ENCODE assay signal across 38 cellular contexts in the genomic region with DNA sequence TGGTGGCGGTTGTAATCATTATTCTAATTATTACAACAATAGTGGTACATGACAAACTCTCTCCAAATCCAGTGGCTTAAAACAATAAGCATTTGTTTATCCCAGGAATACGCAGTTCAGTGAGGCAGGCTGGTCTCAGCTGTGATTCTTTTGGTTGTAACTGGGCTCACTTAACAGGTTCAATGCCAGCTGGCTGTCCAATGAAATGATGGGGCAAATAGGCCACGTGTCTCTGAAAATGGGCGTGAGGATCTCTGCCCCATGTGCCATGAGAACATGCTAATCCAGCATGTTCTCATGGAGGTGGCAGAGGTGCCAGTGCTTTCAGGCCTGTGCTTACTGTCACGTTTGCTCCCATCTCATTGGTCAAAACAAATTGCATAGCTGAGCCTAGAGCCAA.
"Had no signal": no experiment of that assay in that cellular context is flagged by ENCODE, and none has a peak within 500 bp of the region (broad histone marks: within the 10 kb centered on the region; RNA-seq: fewer than 3 reads in every experiment).

No MANE protein-coding gene starts in this region.

- H3K27ac Mint-ChIP-seq: activated B cell treated with CpG ODN at 0.5 μM for 24 hours; activated CD4-positive, alpha-beta memory T cell treated with anti-CD3 and anti-CD28 coated beads for 36 hours; activated CD4-positive, alpha-beta T cell treated with anti-CD3 and anti-CD28 coated beads, Interleukin-2, amount 10 ng/mL, durations not matched to agents 24 days and 14 days; activated CD8-positive, alpha-beta memory T cell treated with anti-CD3 and anti-CD28 coated beads, Interleukin-2, amount 10 ng/mL, durations not matched to agents 7 days and 5 days; activated CD8-positive, alpha-beta T cell treated with anti-CD3 and anti-CD28 coated beads, Interleukin-2, amount 10 ng/mL, durations not matched to agents 7 days and 5 days; activated naive CD4-positive, alpha-beta T cell treated with anti-CD3 and anti-CD28 coated beads for 36 hours; activated naive CD4-positive, alpha-beta T cell treated with anti-CD3 and anti-CD28 coated beads, Interleukin-2, amount 50 U/mL, for 72 hours; activated naive CD8-positive, alpha-beta T cell treated with anti-CD3 and anti-CD28 coated beads for 36 hours; activated T-cell treated with anti-CD3 and anti-CD28 coated beads, Interleukin-2, amount 50 U/mL, for 24 hours; activated T-helper 17 cell treated with anti-CD3 and anti-CD28 coated beads, Interleukin-2, amount 50 U/mL, for 72 hours; T-helper 1 cell treated with Interleukin-12 subunit alpha and Interleukin-12 subunit beta and Interleukin-4 antibody, amounts not matched to agents 30 μg/mL and 1 μg/mL, for 36 hours; T-helper 2 cell treated with Interferon-gamma antibody and Interleukin-4, amounts not matched to agents 5 μg/mL and 100 μg/mL, for 36 hours had no signal

- H3K27me3 Mint-ChIP-seq: activated naive CD8-positive, alpha-beta T cell treated with anti-CD3 and anti-CD28 coated beads for 36 hours had no signal

- DNase-seq: activated B cell treated with CpG ODN at 0.5 μM for 24 hours; activated CD4-positive, alpha-beta memory T cell treated with anti-CD3 and anti-CD28 coated beads for 36 hours; activated CD4-positive, alpha-beta T cell treated with anti-CD3 and anti-CD28 coated beads for 4 hours; activated CD4-positive, alpha-beta T cell treated with anti-CD3 and anti-CD28 coated beads, Interleukin-2, amount 10 ng/mL, durations not matched to agents 24 days and 14 days; activated CD4-positive, alpha-beta T cell treated with anti-CD3 and anti-CD28 coated beads, Interleukin-2, amount 50 U/mL, for 1 hour; activated CD4-positive, alpha-beta T cell treated with anti-CD3 and anti-CD28 coated beads, Interleukin-2, amount 50 U/mL, for 4 hours; activated CD4-positive, CD25-positive, alpha-beta regulatory T cell treated with anti-CD3 and anti-CD28 coated beads, Interleukin-2, amount 50 U/mL, for 72 hours; activated CD8-positive, alpha-beta memory T cell treated with anti-CD3 and anti-CD28 coated beads for 24 hours; activated CD8-positive, alpha-beta memory T cell treated with anti-CD3 and anti-CD28 coated beads, Interleukin-2, amount 10 ng/mL, durations not matched to agents 7 days and 5 days; activated CD8-positive, alpha-beta memory T cell treated with anti-CD3 and anti-CD28 coated beads, Interleukin-2, amount 50 U/mL, for 48 hours; activated CD8-positive, alpha-beta T cell treated with anti-CD3 and anti-CD28 coated beads, Interleukin-2, amount 10 ng/mL, durations not matched to agents 7 days and 5 days; activated effector memory CD4-positive, alpha-beta T cell treated with anti-CD3 and anti-CD28 coated beads, Interleukin-2, amount 50 U/mL, for 16 hours; activated gamma-delta T cell treated with Interleukin-2 at 50 U/mL for 16 hours; activated naive CD4-positive, alpha-beta T cell; activated naive CD4-positive, alpha-beta T cell treated with anti-CD3 and anti-CD28 coated beads for 36 hours; activated naive CD4-positive, alpha-beta T cell treated with anti-CD3 and anti-CD28 coated beads, Interleukin-2, amount 50 U/mL, for 16 hours; activated naive CD8-positive, alpha-beta T cell treated with anti-CD3 and anti-CD28 coated beads for 36 hours; activated T-cell treated with anti-CD3 and anti-CD28 coated beads, Interleukin-2, amount 50 U/mL, for 24 hours; activated T-cell treated with anti-CD3 and anti-CD28 coated beads, Interleukin-2, amount 50 U/mL, for 48 hours; amniotic stem cell; aorta; body of pancreas; brain microvascular endothelial cell; SW 1271; T-helper 1 cell; T-helper 2 cell; T-helper 9 cell had no signal

- H3K4me3 Mint-ChIP-seq: activated B cell treated with CpG ODN at 0.5 μM for 24 hours; activated CD4-positive, alpha-beta memory T cell treated with anti-CD3 and anti-CD28 coated beads for 36 hours; activated CD4-positive, alpha-beta T cell treated with anti-CD3 and anti-CD28 coated beads, Interleukin-2, amount 10 ng/mL, durations not matched to agents 24 days and 14 days; activated CD8-positive, alpha-beta memory T cell treated with anti-CD3 and anti-CD28 coated beads, Interleukin-2, amount 10 ng/mL, durations not matched to agents 7 days and 5 days; activated CD8-positive, alpha-beta T cell treated with anti-CD3 and anti-CD28 coated beads, Interleukin-2, amount 10 ng/mL, durations not matched to agents 7 days and 5 days; activated naive CD4-positive, alpha-beta T cell treated with anti-CD3 and anti-CD28 coated beads for 36 hours; activated naive CD8-positive, alpha-beta T cell treated with anti-CD3 and anti-CD28 coated beads for 36 hours; activated T-cell treated with anti-CD3 and anti-CD28 coated beads, Interleukin-2, amount 50 U/mL, for 24 hours; activated T-helper 17 cell treated with anti-CD3 and anti-CD28 coated beads, Interleukin-2, amount 50 U/mL, for 72 hours; central memory CD8-positive, alpha-beta T cell; T-helper 1 cell treated with Interleukin-12 subunit alpha and Interleukin-12 subunit beta and Interleukin-4 antibody, amounts not matched to agents 30 μg/mL and 1 μg/mL, for 36 hours; T-helper 2 cell treated with Interferon-gamma antibody and Interleukin-4, amounts not matched to agents 5 μg/mL and 100 μg/mL, for 36 hours had no signal

- H3K4me1 ChIP-seq: adrenal gland, body of pancreas had no signal

- H3K4me3 ChIP-seq: adrenal gland, body of pancreas, cardiac muscle cell had no signal

- H3K27ac ChIP-seq: adrenal gland, body of pancreas, brain microvascular endothelial cell, cardiac muscle cell, VCaP had no signal

- FAIRE-seq: astrocyte, bronchial epithelial cell, TTC549 had no signal

- H3K4me1 Mint-ChIP-seq: activated CD4-positive, alpha-beta T cell treated with anti-CD3 and anti-CD28 coated beads, Interleukin-2, amount 10 ng/mL, durations not matched to agents 24 days and 14 days; activated CD8-positive, alpha-beta memory T cell treated with anti-CD3 and anti-CD28 coated beads, Interleukin-2, amount 10 ng/mL, durations not matched to agents 7 days and 5 days; activated T-helper 17 cell treated with anti-CD3 and anti-CD28 coated beads, Interleukin-2, amount 50 U/mL, for 72 hours; central memory CD8-positive, alpha-beta T cell had no signal

- H3K36me3 ChIP-seq: adrenal gland, brain microvascular endothelial cell, cardiac muscle cell had no signal

- H3K9me3 ChIP-seq: adrenal gland, body of pancreas had no signal

- H3K36me3 Mint-ChIP-seq: activated CD4-positive, alpha-beta memory T cell treated with anti-CD3 and anti-CD28 coated beads for 36 hours; activated naive CD4-positive, alpha-beta T cell treated with anti-CD3 and anti-CD28 coated beads, Interleukin-2, amount 50 U/mL, for 72 hours; activated naive CD8-positive, alpha-beta T cell treated with anti-CD3 and anti-CD28 coated beads for 36 hours had no signal

- H3K27me3 ChIP-seq: adrenal gland, body of pancreas, brain microvascular endothelial cell, cardiac muscle cell had no signal

- ATAC-seq: activated CD8-positive, alpha-beta memory T cell treated with anti-CD3 and anti-CD28 coated beads, Interleukin-2, amount 10 ng/mL, durations not matched to agents 7 days and 5 days; activated CD8-positive, alpha-beta T cell treated with anti-CD3 and anti-CD28 coated beads, Interleukin-2, amount 10 ng/mL, durations not matched to agents 7 days and 5 days; activated naive CD4-positive, alpha-beta T cell treated with anti-CD3 and anti-CD28 coated beads, Interleukin-2, amount 50 U/mL, for 72 hours; activated T-helper 17 cell treated with anti-CD3 and anti-CD28 coated beads, Interleukin-2, amount 50 U/mL, for 72 hours; body of pancreas had no signal

- H3K9me3 Mint-ChIP-seq: central memory CD8-positive, alpha-beta T cell had no signal
